In genomic region chr16:7171151-7171550, GRCh38 we compare ENCODE assay signal across 36 cellular contexts.
"Had no signal": no experiment of that assay in that cellular context is flagged by ENCODE, and none has a peak within 500 bp of the region (broad histone marks: within the 10 kb centered on the region; RNA-seq: fewer than 3 reads in every experiment).

No MANE protein-coding gene starts in this region.

- H3K36me3 ChIP-seq: adrenal gland, brain microvascular endothelial cell, breast epithelium had no signal

- H3K4me1 ChIP-seq: adrenal gland, body of pancreas, breast epithelium had no signal

- H3K27me3 Mint-ChIP-seq: activated B cell treated with CpG ODN at 0.5 μM for 24 hours; activated CD4-positive, alpha-beta memory T cell treated with anti-CD3 and anti-CD28 coated beads for 36 hours; activated CD4-positive, alpha-beta T cell treated with anti-CD3 and anti-CD28 coated beads, Interleukin-2, amount 10 ng/mL, durations not matched to agents 24 days and 14 days; activated CD8-positive, alpha-beta memory T cell treated with anti-CD3 and anti-CD28 coated beads, Interleukin-2, amount 10 ng/mL, durations not matched to agents 7 days and 5 days; activated CD8-positive, alpha-beta T cell treated with anti-CD3 and anti-CD28 coated beads for 36 hours; activated naive CD8-positive, alpha-beta T cell treated with anti-CD3 and anti-CD28 coated beads for 36 hours; activated T-cell treated with anti-CD3 and anti-CD28 coated beads, Interleukin-2, amount 50 U/mL, for 24 hours; activated T-helper 17 cell treated with anti-CD3 and anti-CD28 coated beads, Interleukin-2, amount 50 U/mL, for 72 hours had no signal

- H3K4me3 ChIP-seq: adrenal gland, body of pancreas, breast epithelium had no signal

- FAIRE-seq: astrocyte, TTC549 had no signal

- H3K27me3 ChIP-seq: adrenal gland, body of pancreas, brain microvascular endothelial cell, breast epithelium had no signal

- ATAC-seq: activated CD8-positive, alpha-beta memory T cell treated with anti-CD3 and anti-CD28 coated beads, Interleukin-2, amount 10 ng/mL, durations not matched to agents 7 days and 5 days; activated CD8-positive, alpha-beta T cell treated with anti-CD3 and anti-CD28 coated beads for 36 hours; activated naive CD4-positive, alpha-beta T cell treated with anti-CD3 and anti-CD28 coated beads, Interleukin-2, amount 50 U/mL, for 72 hours; activated T-cell treated with anti-CD3 and anti-CD28 coated beads, Interleukin-2, amount 50 U/mL, for 72 hours; activated T-helper 17 cell treated with anti-CD3 and anti-CD28 coated beads, Interleukin-2, amount 50 U/mL, for 72 hours; body of pancreas had no signal

- H3K27ac ChIP-seq: adrenal gland, body of pancreas, brain microvascular endothelial cell, breast epithelium, VCaP had no signal

- DNase-seq: activated B cell treated with CpG ODN at 0.5 μM for 24 hours; activated CD4-positive, alpha-beta memory T cell treated with anti-CD3 and anti-CD28 coated beads for 36 hours; activated CD4-positive, alpha-beta T cell treated with anti-CD3 and anti-CD28 coated beads for 4 hours; activated CD4-positive, alpha-beta T cell treated with anti-CD3 and anti-CD28 coated beads, Interleukin-2, amount 10 ng/mL, durations not matched to agents 24 days and 14 days; activated CD4-positive, alpha-beta T cell treated with anti-CD3 and anti-CD28 coated beads, Interleukin-2, amount 50 U/mL, for 1 hour; activated CD4-positive, alpha-beta T cell treated with anti-CD3 and anti-CD28 coated beads, Interleukin-2, amount 50 U/mL, for 4 hours; activated CD4-positive, CD25-positive, alpha-beta regulatory T cell treated with anti-CD3 and anti-CD28 coated beads, Interleukin-2, amount 50 U/mL, for 72 hours; activated CD8-positive, alpha-beta memory T cell treated with anti-CD3 and anti-CD28 coated beads, Interleukin-2, amount 10 ng/mL, durations not matched to agents 7 days and 5 days; activated CD8-positive, alpha-beta memory T cell treated with anti-CD3 and anti-CD28 coated beads, Interleukin-2, amount 50 U/mL, for 48 hours; activated CD8-positive, alpha-beta T cell treated with anti-CD3 and anti-CD28 coated beads for 36 hours; activated effector memory CD4-positive, alpha-beta T cell treated with anti-CD3 and anti-CD28 coated beads, Interleukin-2, amount 50 U/mL, for 16 hours; activated gamma-delta T cell treated with Interleukin-2 at 50 U/mL for 16 hours; activated naive CD4-positive, alpha-beta T cell; activated naive CD4-positive, alpha-beta T cell treated with anti-CD3 and anti-CD28 coated beads for 36 hours; activated naive CD4-positive, alpha-beta T cell treated with anti-CD3 and anti-CD28 coated beads, Interleukin-2, amount 50 U/mL, for 16 hours; activated naive CD8-positive, alpha-beta T cell treated with anti-CD3 and anti-CD28 coated beads for 36 hours; activated T-cell treated with anti-CD3 and anti-CD28 coated beads, Interleukin-2, amount 50 U/mL, for 24 hours; activated T-cell treated with anti-CD3 and anti-CD28 coated beads, Interleukin-2, amount 50 U/mL, for 72 hours; adrenal gland; amniotic stem cell; aorta; body of pancreas; brain microvascular endothelial cell; central memory CD4-positive, alpha-beta T cell; T-helper 1 cell; T-helper 2 cell; T-helper 9 cell had no signal

- H3K9me3 Mint-ChIP-seq: activated naive CD8-positive, alpha-beta T cell treated with anti-CD3 and anti-CD28 coated beads for 36 hours had no signal

- H3K4me3 Mint-ChIP-seq: activated B cell treated with CpG ODN at 0.5 μM for 24 hours; activated CD4-positive, alpha-beta memory T cell treated with anti-CD3 and anti-CD28 coated beads for 36 hours; activated CD4-positive, alpha-beta T cell treated with anti-CD3 and anti-CD28 coated beads, Interleukin-2, amount 10 ng/mL, durations not matched to agents 24 days and 14 days; activated CD8-positive, alpha-beta memory T cell treated with anti-CD3 and anti-CD28 coated beads, Interleukin-2, amount 10 ng/mL, durations not matched to agents 7 days and 5 days; activated CD8-positive, alpha-beta T cell treated with anti-CD3 and anti-CD28 coated beads for 36 hours; activated naive CD4-positive, alpha-beta T cell treated with anti-CD3 and anti-CD28 coated beads for 36 hours; activated naive CD8-positive, alpha-beta T cell treated with anti-CD3 and anti-CD28 coated beads for 36 hours; activated T-cell treated with anti-CD3 and anti-CD28 coated beads, Interleukin-2, amount 50 U/mL, for 24 hours; activated T-cell treated with anti-CD3 and anti-CD28 coated beads, Interleukin-2, amount 50 U/mL, for 72 hours; activated T-helper 1 cell treated with anti-CD3 and anti-CD28 coated beads, Interleukin-12 subunit alpha, Interleukin-12 subunit beta, Interleukin-2, Interleukin-4 antibody, amounts not matched to agents 30 ng/mL and 10 ng/mL and 1 ng/mL, durations not matched to agents 14 hours and 24 hours and 36 hours; activated T-helper 17 cell treated with anti-CD3 and anti-CD28 coated beads, Interleukin-2, amount 50 U/mL, for 72 hours; T-helper 1 cell treated with Interleukin-12 subunit alpha and Interleukin-12 subunit beta and Interleukin-4 antibody, amounts not matched to agents 30 μg/mL and 1 μg/mL, for 36 hours; T-helper 2 cell treated with Interferon-gamma antibody and Interleukin-4, amounts not matched to agents 5 μg/mL and 100 μg/mL, for 36 hours had no signal

- H3K4me1 Mint-ChIP-seq: activated B cell treated with CpG ODN at 0.5 μM for 24 hours; activated CD4-positive, alpha-beta T cell treated with anti-CD3 and anti-CD28 coated beads, Interleukin-2, amount 10 ng/mL, durations not matched to agents 24 days and 14 days; activated CD8-positive, alpha-beta memory T cell treated with anti-CD3 and anti-CD28 coated beads, Interleukin-2, amount 10 ng/mL, durations not matched to agents 7 days and 5 days; activated naive CD8-positive, alpha-beta T cell treated with anti-CD3 and anti-CD28 coated beads for 36 hours; activated T-helper 17 cell treated with anti-CD3 and anti-CD28 coated beads, Interleukin-2, amount 50 U/mL, for 72 hours had no signal

- H3K36me3 Mint-ChIP-seq: activated CD4-positive, alpha-beta memory T cell treated with anti-CD3 and anti-CD28 coated beads for 36 hours; activated CD8-positive, alpha-beta memory T cell treated with anti-CD3 and anti-CD28 coated beads, Interleukin-2, amount 10 ng/mL, durations not matched to agents 7 days and 5 days; activated naive CD8-positive, alpha-beta T cell treated with anti-CD3 and anti-CD28 coated beads for 36 hours had no signal

- H3K9me3 ChIP-seq: adrenal gland, body of pancreas, breast epithelium had no signal
